27 cellular contexts compared by ENCODE assay signal in genomic region chr10:74025380-74025978, GRCh38. TPM values are rescaled to one million over a fixed set of nuclear protein-coding genes. Genes with fewer than 3 reads are reported as not detected.
DNase-seq lines count a peak whose midpoint lies in the region; ATAC-seq and TF ChIP-seq lines count a peak whose summit lies in the region.
"Had no signal": no experiment of that assay in that cellular context is flagged by ENCODE, and none has a peak within 500 bp of the region (broad histone marks: within the 10 kb centered on the region; RNA-seq: fewer than 3 reads in every experiment).

No MANE protein-coding gene starts in this region.

- H3K36me3 Mint-ChIP-seq in T-helper 2 cell treated with Interferon-gamma antibody and Interleukin-4, amounts not matched to agents 5 μg/mL and 100 μg/mL, for 36 hours (ENCODE audit: low read depth): peaks cover 12% of the 10 kb centered on the region

- no peak overlapping the region for H4K5ac ChIP-seq in mesendoderm (ENCODE audit: low read length)

- peaks cover 1% of the 10 kb centered on the region for H3K79me1 ChIP-seq in mesendoderm (ENCODE audit: low read length)

- WGBS in mesendoderm (ENCODE audit: extremely low coverage, insufficient coverage, low lambda C conversion rate): no CpG with 5 or more reads among the region's 5 CpGs

- no peak overlapping the region for H2AK5ac ChIP-seq in mesendoderm (ENCODE audit: low read length)

- POLR2A ChIA-PET in RWPE1 (lab: Yijun Ruan, JAX; ENCODE audit: low non-redundant PET): no interaction called here

- DNase-seq in T-helper 2 cell treated with Interferon-gamma antibody and Interleukin-4, amounts not matched to agents 5 μg/mL and 100 μg/mL, for 36 hours (ENCODE audit: low spot score): no peak
- DNase-seq in T-helper 2 cell: no peak
- DNase-seq in RWPE1 (ENCODE audit: low spot score): no peak
- no peak for DNase-seq in mesendoderm
- no peak for DNase-seq in NCI-H748 treated with DMSO at 0.1 percent for 48 hours (lab: John Stamatoyannopoulos, UW)
- no peak for DNase-seq in stimulated activated CD4-positive, alpha-beta T cell treated with anti-CD3 and anti-CD28 coated beads, Interleukin-15, amount 100 ng/mL, for 24 hours
- no peak for DNase-seq in cerebellum (ENCODE audit: low spot score)
- DNase-seq: 8988T; activated CD4-positive, alpha-beta T cell treated with anti-CD3 and anti-CD28 coated beads, Interleukin-2, amount 50 U/mL, for 48 hours; activated CD4-positive, CD25-positive, alpha-beta regulatory T cell; activated CD8-positive, alpha-beta memory T cell treated with anti-CD3 and anti-CD28 coated beads, Interleukin-2, amount 50 U/mL, for 48 hours; glutamatergic neuron; NCI-H1092 treated with DMSO at 0.1 percent for 48 hours; NCI-H2029 treated with DMSO at 0.1 percent for 48 hours; NCI-H226; Right ventricle myocardium superior had no signal

- no peak overlapping the region for H3K4ac ChIP-seq in mesendoderm (ENCODE audit: low read depth, low read length)

- no peak overlapping the region for H2BK15ac ChIP-seq in mesendoderm (replicated peaks; ENCODE audit: low read depth)

- no peak for ATAC-seq in HG03108 (IDR thresholded peaks at IDR 0.05; ENCODE audit: unreplicated experiment)
- ATAC-seq: HCT116; stimulated activated effector memory CD8-positive, alpha-beta T cell treated with anti-CD3 and anti-CD28 coated beads, Interleukin-12 subunit alpha, Interleukin-12 subunit beta, amount 100 ng/mL, for 72 hours had no signal

- no peak overlapping the region for H2BK120ac ChIP-seq in mesendoderm (ENCODE audit: low read depth, low read length)

- TF ChIP-seq CTCF in RWPE1 (conservative IDR thresholded peaks at IDR 0.05; ENCODE audit: low read depth): no peak

- H3K56ac ChIP-seq in mesendoderm (ENCODE audit: low read length): no peak overlapping the region

- peaks cover 6% of the 10 kb centered on the region for H3K4me1 ChIP-seq in mesendoderm (ENCODE audit: control insufficient read depth, low read depth, low read length)
- H3K4me1 ChIP-seq: prostate gland had no signal

- H3K79me2 ChIP-seq in mesendoderm (ENCODE audit: control insufficient read depth, insufficient read depth, low read length): peaks cover 73% of the 10 kb centered on the region

- no peak overlapping the region for H3K9ac ChIP-seq in mesendoderm (ENCODE audit: low read length)

- no peaks in the 10 kb centered on the region for H3K27me3 Mint-ChIP-seq in T-helper 2 cell treated with Interferon-gamma antibody and Interleukin-4, amounts not matched to agents 5 μg/mL and 100 μg/mL, for 36 hours (ENCODE audit: low read depth)
- H3K27me3 Mint-ChIP-seq: activated naive CD8-positive, alpha-beta T cell; B cell; central memory CD8-positive, alpha-beta T cell had no signal

- H3K4me2 ChIP-seq in mesendoderm (ENCODE audit: low read length): no peak overlapping the region

- no peaks in the 10 kb centered on the region for H3K36me3 ChIP-seq in mesendoderm (ENCODE audit: control insufficient read depth, insufficient read depth, low read length)
- H3K36me3 ChIP-seq: prostate gland had no signal

- no peaks in the 10 kb centered on the region for H3K27me3 ChIP-seq in mesendoderm (ENCODE audit: insufficient read depth, low read length, poor library complexity)

- no peak overlapping the region for H3K4me3 ChIP-seq in mesendoderm (ENCODE audit: low read length)
- H3K4me3 ChIP-seq: lung, prostate gland, skin epidermis had no signal

- peak overlapping the region; percentile 34 for H3K27ac Mint-ChIP-seq in T-helper 2 cell treated with Interferon-gamma antibody and Interleukin-4, amounts not matched to agents 5 μg/mL and 100 μg/mL, for 36 hours
- H3K27ac Mint-ChIP-seq: activated T-helper 2 cell treated with anti-CD3 and anti-CD28 coated beads, Interferon-gamma antibody, Interleukin-2, Interleukin-4, amounts not matched to agents 10 μg/mL and 5 μg/mL and 100 μg/mL, durations not matched to agents 14 hours and 24 hours and 36 hours; B cell; stimulated activated effector memory CD8-positive, alpha-beta T cell treated with anti-CD3 and anti-CD28 coated beads, Interleukin-12 subunit alpha, Interleukin-12 subunit beta, amount 100 ng/mL, for 72 hours had no signal

- peak overlapping the region; percentile 74 for H3K23ac ChIP-seq in mesendoderm (ENCODE audit: low read length)

- CTCF ChIA-PET in RWPE1 (lab: Yijun Ruan, JAX): interaction anchor here (0.7 kb wide), 3 partner anchors 8 to 16 kb away, joined by 3 to 5 read pairs (median 4); no protein-coding TSS in a partner anchor

- no peak overlapping the region for H2BK5ac ChIP-seq in mesendoderm (ENCODE audit: low read length)

- peaks cover 34% of the 10 kb centered on the region for H3K4me1 Mint-ChIP-seq in T-helper 2 cell treated with Interferon-gamma antibody and Interleukin-4, amounts not matched to agents 5 μg/mL and 100 μg/mL, for 36 hours (ENCODE audit: low read depth)

- peak overlapping the region; percentile 51 for H3K18ac ChIP-seq in mesendoderm (ENCODE audit: low read length)

- no peak overlapping the region for H4K8ac ChIP-seq in mesendoderm (ENCODE audit: low read depth, low read length)

- H3K9me3 Mint-ChIP-seq in T-helper 2 cell treated with Interferon-gamma antibody and Interleukin-4, amounts not matched to agents 5 μg/mL and 100 μg/mL, for 36 hours: no peaks in the 10 kb centered on the region
- H3K9me3 Mint-ChIP-seq: activated T-helper 2 cell treated with anti-CD3 and anti-CD28 coated beads, Interferon-gamma antibody, Interleukin-2, Interleukin-4, amounts not matched to agents 10 μg/mL and 5 μg/mL and 100 μg/mL, durations not matched to agents 14 hours and 24 hours and 36 hours; central memory CD8-positive, alpha-beta T cell; stimulated activated effector memory CD8-positive, alpha-beta T cell treated with anti-CD3 and anti-CD28 coated beads, Interleukin-12 subunit alpha, Interleukin-12 subunit beta, amount 100 ng/mL, for 72 hours had no signal

- peak overlapping the region; percentile 23; the same call in 1 of the 2 replicates for H3K27ac ChIP-seq in RWPE1
- no peak overlapping the region for H3K27ac ChIP-seq in mesendoderm (ENCODE audit: low read depth, low read length)
- H3K27ac ChIP-seq: HL-60, prostate gland had no signal

- H3K4me3 Mint-ChIP-seq in T-helper 2 cell treated with Interferon-gamma antibody and Interleukin-4, amounts not matched to agents 5 μg/mL and 100 μg/mL, for 36 hours: no peak overlapping the region
- H3K4me3 Mint-ChIP-seq: activated naive CD8-positive, alpha-beta T cell; B cell; central memory CD8-positive, alpha-beta T cell; stimulated activated effector memory CD8-positive, alpha-beta T cell treated with anti-CD3 and anti-CD28 coated beads, Interleukin-12 subunit alpha, Interleukin-12 subunit beta, amount 100 ng/mL, for 72 hours had no signal

RNA-seq across cellular contexts. Expression of gene VCL, which starts 27.6 kb away (rescaled TPM):
- polyA plus RNA-seq in mesendoderm (2013, experiment 1 of 2): 212 TPM
- polyA plus RNA-seq in mesendoderm (2013, experiment 2 of 2): 218 TPM
- 23.0 TPM for total RNA-seq in cerebellum
